ENCODE assay signal across 18 cellular contexts in the genomic region with DNA sequence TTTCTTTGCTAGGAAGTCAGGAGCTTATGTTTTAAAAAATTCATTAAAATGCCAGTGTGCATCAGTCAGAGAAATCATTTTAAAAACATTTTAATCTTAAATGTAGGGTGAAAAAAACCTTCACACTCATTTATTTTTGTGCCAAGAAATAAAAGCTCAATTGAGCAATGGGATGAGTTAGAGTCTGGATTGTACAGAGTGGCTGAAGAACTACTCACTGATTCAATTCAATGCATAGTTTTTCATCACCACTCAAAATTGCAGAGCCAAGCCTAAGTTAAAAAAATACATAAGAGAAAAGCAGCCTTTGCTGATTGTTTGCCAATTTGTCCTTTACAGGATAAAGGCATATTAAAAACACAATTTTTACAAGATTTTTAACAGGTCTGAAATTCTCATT.
"Had no signal": no experiment of that assay in that cellular context is flagged by ENCODE, and none has a peak within 500 bp of the region (broad histone marks: within the 10 kb centered on the region; RNA-seq: fewer than 3 reads in every experiment).

No MANE protein-coding gene starts in this region.

- DNase-seq: activated CD4-positive, alpha-beta memory T cell treated with anti-CD3 and anti-CD28 coated beads for 36 hours; activated CD4-positive, CD25-positive, alpha-beta regulatory T cell treated with anti-CD3 and anti-CD28 coated beads, Interleukin-2, amount 50 U/mL, for 72 hours; activated gamma-delta T cell; activated T-cell treated with anti-CD3 and anti-CD28 coated beads, Interleukin-2, amount 50 U/mL, for 48 hours; anterior cingulate cortex; caudate nucleus; cortex of kidney; effector memory CD4-positive, alpha-beta T cell; immature natural killer cell; left cardiac atrium; lower lobe of right lung; naive thymus-derived CD4-positive, alpha-beta T cell; sigmoid colon; stimulated activated CD4-positive, alpha-beta T cell treated with anti-CD3 and anti-CD28 coated beads, Interleukin-4, amount 100 ng/mL, for 1 hour; stimulated activated CD8-positive, alpha-beta memory T cell treated with anti-CD3 and anti-CD28 coated beads, Interleukin-4, amount 100 ng/mL, for 48 hours; stimulated activated naive CD8-positive, alpha-beta T cell treated with anti-CD3 and anti-CD28 coated beads, Interleukin-15, Interleukin-2, amounts not matched to agents 100 U/mL and 50 U/mL, for 24 hours; T-helper 9 cell; upper lobe of right lung had no signal

- H3K4me3 ChIP-seq: lower lobe of right lung, sigmoid colon, upper lobe of right lung had no signal

- ATAC-seq: lower lobe of right lung; naive thymus-derived CD4-positive, alpha-beta T cell; stimulated activated naive CD8-positive, alpha-beta T cell treated with anti-CD3 and anti-CD28 coated beads, Interleukin-15, Interleukin-2, amounts not matched to agents 100 U/mL and 50 U/mL, for 24 hours; upper lobe of right lung had no signal
